ENCODE assay signal across 17 cellular contexts in the genomic region with DNA sequence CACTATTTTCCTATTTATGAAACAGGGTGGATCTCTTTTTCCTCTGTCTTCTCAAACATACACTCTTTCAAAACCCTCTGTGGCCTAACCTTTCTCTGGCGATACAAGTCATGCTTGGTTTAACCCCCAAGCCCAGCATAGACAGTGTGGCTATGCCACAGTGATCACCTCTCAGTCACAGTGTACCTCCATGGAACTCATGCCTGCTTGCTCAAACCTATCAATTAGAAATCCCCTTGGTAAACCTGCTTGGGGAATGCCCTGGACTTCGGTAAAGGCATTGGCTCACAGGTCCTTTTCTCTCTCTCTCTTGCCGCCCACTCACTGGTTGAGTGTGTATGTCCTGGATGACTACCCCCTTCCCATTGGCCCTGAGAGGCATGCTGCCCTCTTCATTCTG.
DNase-seq lines count a peak whose midpoint lies in the region; ATAC-seq lines count a peak whose summit lies in the region.
"Had no signal": no experiment of that assay in that cellular context is flagged by ENCODE, and none has a peak within 500 bp of the region (broad histone marks: within the 10 kb centered on the region; RNA-seq: fewer than 3 reads in every experiment).

No MANE protein-coding gene starts in this region.

- H3K27me3 Mint-ChIP-seq in activated CD4-positive, alpha-beta T cell treated with anti-CD3 and anti-CD28 coated beads for 36 hours = no peaks in the 10 kb centered on the region
- peaks cover 0 to 3% of the 10 kb centered on the region in 2 donors for H3K27me3 Mint-ChIP-seq in T-cell

- no peak overlapping the region for H3K27ac Mint-ChIP-seq in activated CD4-positive, alpha-beta T cell treated with anti-CD3 and anti-CD28 coated beads for 36 hours
- no peak overlapping the region for H3K27ac Mint-ChIP-seq in T-cell
- H3K27ac Mint-ChIP-seq: GM23338 had no signal

- no peaks in the 10 kb centered on the region for H3K9me3 Mint-ChIP-seq in activated CD4-positive, alpha-beta T cell treated with anti-CD3 and anti-CD28 coated beads for 36 hours (ENCODE audit: low read depth)
- peaks cover 0 to 5% (median 0%) of the 10 kb centered on the region in 3 donors for H3K9me3 Mint-ChIP-seq in T-cell
- H3K9me3 Mint-ChIP-seq: GM23338 had no signal

- POLR2A ChIA-PET in activated CD4-positive, alpha-beta T cell treated with anti-CD3 and anti-CD28 coated beads for 36 hours (lab: Charles Lee) = no interaction called here
- POLR2A ChIA-PET in T-cell (lab: Charles Lee) = no interaction called here

- no peak overlapping the region for H3K4me3 Mint-ChIP-seq in activated CD4-positive, alpha-beta T cell treated with anti-CD3 and anti-CD28 coated beads for 36 hours
- H3K4me3 Mint-ChIP-seq in T-cell = no peak overlapping the region
- H3K4me3 Mint-ChIP-seq: GM23338 had no signal

- CTCF ChIA-PET in activated CD4-positive, alpha-beta T cell treated with anti-CD3 and anti-CD28 coated beads for 36 hours (lab: Charles Lee) = no interaction called here
- CTCF ChIA-PET in T-cell (lab: Charles Lee) = no interaction called here

- intact Hi-C loops in activated CD4-positive, alpha-beta T cell treated with anti-CD3 and anti-CD28 coated beads for 36 hours (cut with DNase I, micrococcal nuclease) = no loop called here

- peak; percentile 6 for DNase-seq in activated CD4-positive, alpha-beta T cell treated with anti-CD3 and anti-CD28 coated beads for 36 hours
- DNase-seq in activated CD4-positive, alpha-beta T cell treated with anti-CD3 and anti-CD28 coated beads, Interleukin-2, amount 50 U/mL, for 1 hour = no peak
- peak; percentile 16 for DNase-seq in kidney glomerular epithelial cell (lab: John Stamatoyannopoulos, UW)
- DNase-seq in left lobe of liver (ENCODE audit: low spot score) = no peak
- DNase-seq in T-cell = no peak
- DNase-seq: 8988T, DMS 273 treated with DMSO at 0.1 percent for 48 hours, Karpas-422, NCI-H1417 treated with DMSO at 0.1 percent for 48 hours, NCI-H2029 treated with DMSO at 0.1 percent for 48 hours, NCI-H510A, RPMI8226, SJCRH30 had no signal

- ATAC-seq in activated CD4-positive, alpha-beta T cell treated with anti-CD3 and anti-CD28 coated beads for 36 hours = peak; percentile 16
- ATAC-seq in GM18511 (IDR thresholded peaks at IDR 0.05; ENCODE audit: unreplicated experiment) = peak; percentile 56
- ATAC-seq in HG03565 (IDR thresholded peaks at IDR 0.05; ENCODE audit: unreplicated experiment) = peak; percentile 50
- no peak for ATAC-seq in left lobe of liver
- ATAC-seq in GM18519 (IDR thresholded peaks at IDR 0.05; ENCODE audit: low FRiP score, unreplicated experiment) = no peak
- ATAC-seq in T-cell (replicated peaks in 1 of 4) = no peak
- ATAC-seq: GM23338 had no signal

- H3K4me1 Mint-ChIP-seq in activated CD4-positive, alpha-beta T cell treated with anti-CD3 and anti-CD28 coated beads for 36 hours = no peaks in the 10 kb centered on the region
- no peaks in the 10 kb centered on the region for H3K4me1 Mint-ChIP-seq in T-cell
- H3K4me1 Mint-ChIP-seq: GM23338 had no signal

- H3K36me3 Mint-ChIP-seq in activated CD4-positive, alpha-beta T cell treated with anti-CD3 and anti-CD28 coated beads for 36 hours (ENCODE audit: low read depth) = no peaks in the 10 kb centered on the region
- no peaks in the 10 kb centered on the region for H3K36me3 Mint-ChIP-seq in T-cell

Comparison
In these comparisons a context has a peak if more than half of its experiments do, and no peak if none do; other contexts are left out.
1. DNase-seq: peak in activated CD4-positive, alpha-beta T cell treated with anti-CD3 and anti-CD28 coated beads for 36 hours (single experiment) and kidney glomerular epithelial cell (single experiment); none in activated CD4-positive, alpha-beta T cell treated with anti-CD3 and anti-CD28 coated beads, Interleukin-2, amount 50 U/mL, for 1 hour (single experiment), left lobe of liver (single experiment) and T-cell (0 of 34).
2. ATAC-seq: peak in activated CD4-positive, alpha-beta T cell treated with anti-CD3 and anti-CD28 coated beads for 36 hours (single experiment), GM18511 (single experiment) and HG03565 (single experiment); none in left lobe of liver (single experiment), GM18519 (single experiment) and T-cell (0 of 4).